Comparison of ENCODE assay signal across 1 cellular context in the genomic region with DNA sequence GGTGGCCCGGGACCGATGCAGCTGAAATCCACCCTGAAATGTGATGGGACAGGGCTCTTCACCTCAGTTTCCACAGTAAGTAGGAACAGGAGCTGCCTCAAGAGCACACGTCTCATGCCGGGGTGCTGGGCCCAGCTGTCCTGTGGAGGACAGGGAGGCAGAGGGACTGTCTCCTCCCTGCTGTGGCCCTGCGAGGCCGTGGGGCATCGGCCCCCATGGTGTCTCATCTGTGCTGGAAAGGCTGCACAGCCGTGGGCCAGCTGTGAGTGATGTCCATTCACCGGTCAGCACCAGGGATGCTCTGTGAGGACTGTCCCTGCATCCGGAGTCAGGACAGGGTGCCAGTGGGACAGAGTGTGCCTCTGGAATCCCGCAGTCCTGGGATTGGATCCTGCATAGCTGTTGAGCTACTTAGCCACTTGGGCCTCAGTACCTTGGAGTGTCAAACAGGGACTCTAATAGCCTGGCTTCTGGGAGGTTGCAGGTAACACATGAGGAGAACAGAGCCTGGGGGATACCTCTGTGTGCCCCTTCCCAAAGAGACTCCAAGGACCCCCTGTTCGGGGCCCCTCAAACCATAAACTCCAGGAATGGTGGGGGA.
TF ChIP-seq lines count a peak whose summit lies in the region.

No MANE protein-coding gene starts in this region.

TF ChIP-seq in WTC11, 78 proteins besides CTCF, POLR2A, EP300 and RAD21:
- TF ChIP-seq ZSCAN18 (CRISPR knock-in tag; IDR thresholded peaks at IDR 0.05), result no peak
- no peak for TF ChIP-seq NR2C2 (CRISPR knock-in tag; IDR thresholded peaks at IDR 0.05)
- no peak for TF ChIP-seq ZNF138 (CRISPR knock-in tag; conservative IDR thresholded peaks at IDR 0.05)
- no peak for TF ChIP-seq NR1H2 (CRISPR knock-in tag; IDR thresholded peaks at IDR 0.05)
- no peak for TF ChIP-seq ZNF232 (CRISPR knock-in tag; IDR thresholded peaks at IDR 0.05)
- TF ChIP-seq ZNF396 (CRISPR knock-in tag; IDR thresholded peaks at IDR 0.05; ENCODE audit: borderline replicate concordance), result no peak
- TF ChIP-seq, protein P1, sequence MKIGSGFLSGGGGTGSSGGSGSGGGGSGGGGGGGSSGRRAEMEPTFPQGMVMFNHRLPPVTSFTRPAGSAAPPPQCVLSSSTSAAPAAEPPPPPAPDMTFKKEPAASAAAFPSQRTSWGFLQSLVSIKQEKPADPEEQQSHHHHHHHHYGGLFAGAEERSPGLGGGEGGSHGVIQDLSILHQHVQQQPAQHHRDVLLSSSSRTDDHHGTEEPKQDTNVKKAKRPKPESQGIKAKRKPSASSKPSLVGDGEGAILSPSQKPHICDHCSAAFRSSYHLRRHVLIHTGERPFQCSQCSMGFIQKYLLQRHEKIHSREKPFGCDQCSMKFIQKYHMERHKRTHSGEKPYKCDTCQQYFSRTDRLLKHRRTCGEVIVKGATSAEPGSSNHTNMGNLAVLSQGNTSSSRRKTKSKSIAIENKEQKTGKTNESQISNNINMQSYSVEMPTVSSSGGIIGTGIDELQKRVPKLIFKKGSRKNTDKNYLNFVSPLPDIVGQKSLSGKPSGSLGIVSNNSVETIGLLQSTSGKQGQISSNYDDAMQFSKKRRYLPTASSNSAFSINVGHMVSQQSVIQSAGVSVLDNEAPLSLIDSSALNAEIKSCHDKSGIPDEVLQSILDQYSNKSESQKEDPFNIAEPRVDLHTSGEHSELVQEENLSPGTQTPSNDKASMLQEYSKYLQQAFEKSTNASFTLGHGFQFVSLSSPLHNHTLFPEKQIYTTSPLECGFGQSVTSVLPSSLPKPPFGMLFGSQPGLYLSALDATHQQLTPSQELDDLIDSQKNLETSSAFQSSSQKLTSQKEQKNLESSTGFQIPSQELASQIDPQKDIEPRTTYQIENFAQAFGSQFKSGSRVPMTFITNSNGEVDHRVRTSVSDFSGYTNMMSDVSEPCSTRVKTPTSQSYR (CRISPR knock-in tag; IDR thresholded peaks at IDR 0.05), result no peak
- TF ChIP-seq FOXJ3 (CRISPR knock-in tag; IDR thresholded peaks at IDR 0.05; ENCODE audit: borderline replicate concordance), result no peak
- TF ChIP-seq ZNF671 (CRISPR knock-in tag; IDR thresholded peaks at IDR 0.05), result no peak
- no peak for TF ChIP-seq KAT7 (CRISPR knock-in tag; IDR thresholded peaks at IDR 0.05; ENCODE audit: borderline replicate concordance)
